1 cellular context compared by ENCODE assay signal in genomic region chr20:23125625-23126191, GRCh38.
TF ChIP-seq lines count a peak whose summit lies in the region.

No MANE protein-coding gene starts in this region.

TF ChIP-seq in GM23338, 12 proteins besides CTCF, POLR2A, EP300 and RAD21 (continued from another document):
- TF ChIP-seq ETS1 (IDR thresholded peaks at IDR 0.05) (no peak), JUNB (IDR thresholded peaks at IDR 0.05; ENCODE audit: unreplicated experiment) (no peak), ZNF331 (CRISPR knock-in tag; IDR thresholded peaks at IDR 0.05; ENCODE audit: low read depth) (no peak)
